ENCODE assay signal across 8 cellular contexts in genomic region chr12:79407671-79408622, GRCh38.
DNase-seq lines count a peak whose midpoint lies in the region; ATAC-seq and TF ChIP-seq lines count a peak whose summit lies in the region.

No MANE protein-coding gene starts in this region.

- H3K4me3 ChIP-seq in NT2/D1 (ENCODE audit: insufficient read length, low read depth) (no peak overlapping the region), endodermal cell (ENCODE audit: low read length) (peak overlapping the region; percentile 29), mucosa of descending colon (no peak overlapping the region)

- ATAC-seq in GM19328 (IDR thresholded peaks at IDR 0.05; ENCODE audit: unreplicated experiment) (peak; percentile 62), HG03342 (IDR thresholded peaks at IDR 0.05; ENCODE audit: unreplicated experiment) (peak; percentile 88), mucosa of descending colon (peak; percentile 96)

- no peak overlapping the region for H3K27ac Mint-ChIP-seq in endodermal cell

- H3K27me3 Mint-ChIP-seq in endodermal cell (ENCODE audit: insufficient read depth) = no peaks in the 10 kb centered on the region

- H3K4me1 ChIP-seq in NT2/D1 (ENCODE audit: insufficient read depth, insufficient read length) = no peaks in the 10 kb centered on the region
- H3K4me1 ChIP-seq in endodermal cell (ENCODE audit: control insufficient read depth, insufficient read depth, low read length) = peaks cover 7% of the 10 kb centered on the region
- no peaks in the 10 kb centered on the region for H3K4me1 ChIP-seq in mucosa of descending colon (ENCODE audit: low read depth)

- H3K9me3 Mint-ChIP-seq in endodermal cell = no peaks in the 10 kb centered on the region

- H3K4me1 Mint-ChIP-seq in endodermal cell = peaks cover 20% of the 10 kb centered on the region

- no peak overlapping the region for H3K4me3 Mint-ChIP-seq in endodermal cell

- WGBS in endodermal cell (ENCODE audit: insufficient coverage in 1 of 2, insufficient read length in 1 of 2), 2 experiments = 55 to 69% methylated on average over 4 to 6 of the region's 6 CpGs

- no peak overlapping the region for H3K27ac ChIP-seq in endodermal cell (ENCODE audit: low read depth, low read length)

- DNase-seq in DMS 273 (lab: John Stamatoyannopoulos, UW; ENCODE audit: unreplicated experiment) (peak; percentile 61), NT2/D1 (ENCODE audit: low read depth, low spot score) (peak; percentile 76), endodermal cell (peak; percentile 90), mucosa of descending colon (peak in 2 of 3 donors; percentile 57 to 79), cortex of kidney (lab: John Stamatoyannopoulos, UW) (no peak), NCI-H774 (lab: John Stamatoyannopoulos, UW) (no peak)

- H3K36me3 ChIP-seq in NT2/D1 (ENCODE audit: insufficient read depth, insufficient read length, low read length) (no peaks in the 10 kb centered on the region), endodermal cell (ENCODE audit: control insufficient read depth, insufficient read depth, low read length) (no peaks in the 10 kb centered on the region), mucosa of descending colon (ENCODE audit: low read depth) (no peaks in the 10 kb centered on the region)

- TF ChIP-seq CTCF in endodermal cell (conservative IDR thresholded peaks at IDR 0.05) (peak; percentile 89), mucosa of descending colon (IDR thresholded peaks at IDR 0.05) (peak; percentile 45)

- H3K9ac ChIP-seq in NT2/D1 (ENCODE audit: insufficient read length, low read depth) (no peak overlapping the region), endodermal cell (ENCODE audit: extremely low read depth, low read length, poor library complexity, severe bottlenecking) (no peak overlapping the region)

- H3K36me3 Mint-ChIP-seq in endodermal cell (ENCODE audit: low read depth) = no peaks in the 10 kb centered on the region

- H3K9me3 ChIP-seq in NT2/D1 (ENCODE audit: insufficient read depth, low read length) = no peaks in the 10 kb centered on the region
- H3K9me3 ChIP-seq in endodermal cell (ENCODE audit: control insufficient read depth, low read length) = no peaks in the 10 kb centered on the region
- H3K9me3 ChIP-seq in mucosa of descending colon = no peaks in the 10 kb centered on the region

- intact Hi-C loops in mucosa of descending colon (cut with DNase I, micrococcal nuclease) = loop anchor here in 1 of 2 donors (1.0 to 5.0 kb wide), 2 partner anchors 139 to 330 kb away; no protein-coding TSS in a partner anchor

- no peaks in the 10 kb centered on the region for H3K27me3 ChIP-seq in NT2/D1 (ENCODE audit: insufficient read depth, insufficient read length)
- no peaks in the 10 kb centered on the region for H3K27me3 ChIP-seq in endodermal cell (ENCODE audit: control insufficient read depth, insufficient read depth, low read length, poor library complexity, severe bottlenecking)

Comparison
In these comparisons a context has a peak if more than half of its experiments do, and no peak if none do; other contexts are left out.
1. DNase-seq: peak in DMS 273 (single experiment), NT2/D1 (single experiment), endodermal cell (single experiment) and mucosa of descending colon (2 of 3); none in cortex of kidney (single experiment) and NCI-H774 (single experiment).
2. Peak in every context shown above with its lines, with median percentiles within 50 percentile points of each other: ATAC-seq.